ENCODE assay signal across 19 cellular contexts in the genomic region with DNA sequence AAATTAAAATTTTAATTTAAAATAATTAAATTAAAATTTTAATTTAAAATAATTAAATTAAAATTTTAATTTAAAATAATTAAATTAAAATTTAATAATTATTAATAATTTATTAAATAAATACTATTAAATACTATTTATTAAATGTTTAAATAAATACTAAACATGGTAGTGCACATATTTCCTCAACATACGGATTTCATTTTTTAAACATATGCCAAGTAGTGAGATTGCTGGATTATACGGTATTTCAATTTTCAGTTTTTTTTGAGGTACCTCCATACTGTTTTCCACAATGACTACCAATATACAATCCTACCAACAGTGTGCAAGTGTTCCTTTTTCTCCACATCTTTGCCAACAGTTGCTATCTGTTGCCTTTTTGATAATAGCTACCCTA.
"Had no signal": no experiment of that assay in that cellular context is flagged by ENCODE, and none has a peak within 500 bp of the region (broad histone marks: within the 10 kb centered on the region; RNA-seq: fewer than 3 reads in every experiment).

No MANE protein-coding gene starts in this region.

- H3K4me3 ChIP-seq: K562, SJCRH30 had no signal

- DNase-seq: Kasumi-1, MM.1S, NCI-H1092 treated with DMSO at 0.1 percent for 48 hours, NCI-H1436, NCI-H187, NCI-H2029 treated with DMSO at 0.1 percent for 48 hours, NCI-H2171, NCI-H226, NCI-H446, NCI-H510A, NCI-H526, NCI-H82, PC-3, SHP77 treated with DMSO at 0.1 percent for 48 hours, SJCRH30 had no signal

- H3K9me3 ChIP-seq: SJCRH30 had no signal

- H3K27me3 ChIP-seq: SJCRH30 had no signal

- H3K4me1 ChIP-seq: SJCRH30 had no signal

- H3K36me3 ChIP-seq: SJCRH30 had no signal

- H3K27ac ChIP-seq: HL-60, KMS-11, SJCRH30 had no signal

- FAIRE-seq: HTR-8/SVneo, K562 had no signal
